Comparison of ENCODE assay signal across 10 cellular contexts in genomic region chr13:40438999-40439797, GRCh38.
DNase-seq lines count a peak whose midpoint lies in the region; ATAC-seq and TF ChIP-seq lines count a peak whose summit lies in the region.
"Had no signal": no experiment of that assay in that cellular context is flagged by ENCODE, and none has a peak within 500 bp of the region (broad histone marks: within the 10 kb centered on the region; RNA-seq: fewer than 3 reads in every experiment).

No MANE protein-coding gene starts in this region.

- peak overlapping the region; percentile 17 to 76 (median 44) for H3K4me3 Mint-ChIP-seq in CD4-positive, CD25-positive, alpha-beta regulatory T cell
- H3K4me3 Mint-ChIP-seq in osteocyte (ENCODE audit: unreplicated experiment) (no peak overlapping the region), glutamatergic neuron (ENCODE audit: unreplicated experiment) (no peak overlapping the region)

- no peaks in the 10 kb centered on the region for H3K36me3 ChIP-seq in CD4-positive, CD25-positive, alpha-beta regulatory T cell (ENCODE audit: control insufficient read depth, insufficient read depth, low read length)

- ATAC-seq in CD4-positive, CD25-positive, alpha-beta regulatory T cell (ENCODE audit: low read depth in 2 of 2) = no peak

- no peaks in the 10 kb centered on the region for H3K9me3 ChIP-seq in CD4-positive, CD25-positive, alpha-beta regulatory T cell (ENCODE audit: control insufficient read depth in 2 of 2, low read length in 2 of 2)

- no peaks in the 10 kb centered on the region for H3K27me3 Mint-ChIP-seq in CD4-positive, CD25-positive, alpha-beta regulatory T cell
- H3K27me3 Mint-ChIP-seq in osteocyte (ENCODE audit: unreplicated experiment) = no peaks in the 10 kb centered on the region
- H3K27me3 Mint-ChIP-seq in glutamatergic neuron (ENCODE audit: unreplicated experiment) = no peaks in the 10 kb centered on the region

- H3K4me1 ChIP-seq in CD4-positive, CD25-positive, alpha-beta regulatory T cell (ENCODE audit: control insufficient read depth, insufficient read depth, low read length, poor library complexity, severe bottlenecking) = peaks cover 36% of the 10 kb centered on the region

- TF ChIP-seq CTCF in VCaP (conservative IDR thresholded peaks at IDR 0.05) = no peak
- TF ChIP-seq CTCF in osteocyte (IDR thresholded peaks at IDR 0.05) = no peak
- no peak for TF ChIP-seq CTCF in glutamatergic neuron (IDR thresholded peaks at IDR 0.05; ENCODE audit: partially characterized antibody, unreplicated experiment)

- H3K4me3 ChIP-seq in CD4-positive, CD25-positive, alpha-beta regulatory T cell (ENCODE audit: low read depth, low read length) = peak overlapping the region; percentile 55

- peak overlapping the region; percentile 3 for H3K27ac ChIP-seq in CD4-positive, CD25-positive, alpha-beta regulatory T cell (ENCODE audit: insufficient read depth, low read length, poor library complexity, severe bottlenecking)
- H3K27ac ChIP-seq in VCaP = peak overlapping the region; percentile 5; the same call in 1 of the 2 replicates

- DNase-seq in CD4-positive, CD25-positive, alpha-beta regulatory T cell = peak in 2 of 3 donors; percentile 15 to 58
- DNase-seq in fibroblast of peridontal ligament (ENCODE audit: extremely low read depth) (peak; percentile 67), pons (ENCODE audit: low spot score) (peak; percentile 66), osteocyte (ENCODE audit: extremely low spot score, unreplicated experiment) (no peak), glutamatergic neuron (no peak), DMS79 treated with DMSO at 0.1 percent for 48 hours (lab: John Stamatoyannopoulos, UW) (no peak)
- no peak for DNase-seq in stimulated activated naive CD4-positive, alpha-beta T cell treated with Interleukin-2 at 50 U/mL for 16 hours (lab: John Stamatoyannopoulos, UW)
- DNase-seq: activated gamma-delta T cell, NCI-H2029 had no signal

- H3K36me3 Mint-ChIP-seq in CD4-positive, CD25-positive, alpha-beta regulatory T cell = peaks cover 2% of the 10 kb centered on the region
- H3K36me3 Mint-ChIP-seq in osteocyte (ENCODE audit: unreplicated experiment) (no peaks in the 10 kb centered on the region), glutamatergic neuron (ENCODE audit: unreplicated experiment) (no peaks in the 10 kb centered on the region)

- peak overlapping the region; percentile 42 to 80 (median 78) for H3K27ac Mint-ChIP-seq in CD4-positive, CD25-positive, alpha-beta regulatory T cell
- H3K27ac Mint-ChIP-seq in osteocyte (ENCODE audit: unreplicated experiment) (no peak overlapping the region), glutamatergic neuron (ENCODE audit: unreplicated experiment) (no peak overlapping the region)

- no peaks in the 10 kb centered on the region for H3K27me3 ChIP-seq in CD4-positive, CD25-positive, alpha-beta regulatory T cell (ENCODE audit: control insufficient read depth, insufficient read depth, low read length)

- no peaks in the 10 kb centered on the region for H3K9me3 Mint-ChIP-seq in CD4-positive, CD25-positive, alpha-beta regulatory T cell
- H3K9me3 Mint-ChIP-seq in osteocyte (ENCODE audit: unreplicated experiment) (no peaks in the 10 kb centered on the region), glutamatergic neuron (ENCODE audit: unreplicated experiment) (no peaks in the 10 kb centered on the region)

- H3K4me1 Mint-ChIP-seq in CD4-positive, CD25-positive, alpha-beta regulatory T cell = peaks cover 22 to 49% (median 35%) of the 10 kb centered on the region in 4 donors
- H3K4me1 Mint-ChIP-seq in osteocyte (ENCODE audit: unreplicated experiment) (peaks cover 15% of the 10 kb centered on the region), glutamatergic neuron (ENCODE audit: low read depth, unreplicated experiment) (peaks cover 10% of the 10 kb centered on the region)

Comparison
In these comparisons a context has a peak if more than half of its experiments do, and no peak if none do; other contexts are left out.
1. DNase-seq: peak in CD4-positive, CD25-positive, alpha-beta regulatory T cell (2 of 3), fibroblast of peridontal ligament (single experiment) and pons (single experiment); none in osteocyte (single experiment), glutamatergic neuron (single experiment), DMS79 treated with DMSO at 0.1 percent for 48 hours (single experiment) and stimulated activated naive CD4-positive, alpha-beta T cell treated with Interleukin-2 at 50 U/mL for 16 hours (single experiment).
2. H3K27ac Mint-ChIP-seq: peak in CD4-positive, CD25-positive, alpha-beta regulatory T cell (3 of 3); none in osteocyte (single experiment) and glutamatergic neuron (single experiment).
3. H3K4me3 Mint-ChIP-seq: peak in CD4-positive, CD25-positive, alpha-beta regulatory T cell (4 of 4); none in osteocyte (single experiment) and glutamatergic neuron (single experiment).